In the genomic region with DNA sequence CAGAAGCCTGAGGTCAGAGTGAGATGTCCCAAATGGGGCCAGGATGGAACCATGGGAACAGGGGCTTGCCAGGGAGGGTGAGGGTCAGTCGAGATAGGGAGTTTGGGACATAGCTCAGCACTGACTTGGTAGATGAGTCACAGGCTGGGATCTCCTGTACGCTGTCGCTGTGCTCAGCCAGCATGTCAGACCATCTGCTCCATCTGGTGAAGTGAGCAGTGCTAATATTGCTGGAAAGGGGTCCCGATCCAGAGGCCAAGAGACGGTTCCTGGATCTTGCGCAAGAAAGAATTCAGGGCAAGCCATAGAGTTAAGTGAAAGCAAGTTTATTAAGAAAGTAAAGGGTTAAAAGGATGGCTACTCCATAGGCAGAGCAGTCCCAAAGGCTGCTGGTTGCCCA, we compare ENCODE assay signal across 20 cellular contexts.
DNase-seq lines count a peak whose midpoint lies in the region; ATAC-seq and TF ChIP-seq lines count a peak whose summit lies in the region.
"Had no signal": no experiment of that assay in that cellular context is flagged by ENCODE, and none has a peak within 500 bp of the region (broad histone marks: within the 10 kb centered on the region; RNA-seq: fewer than 3 reads in every experiment).

No MANE protein-coding gene starts in this region.

- H3K27ac ChIP-seq in fibroblast of lung (ENCODE audit: insufficient read depth, low read length) = no peak overlapping the region
- H3K27ac ChIP-seq: BLaER1, vagina had no signal

- TF ChIP-seq CTCF in fibroblast of lung (conservative IDR thresholded peaks at IDR 0.05 in 1 of 2, IDR thresholded peaks at IDR 0.05 in 1 of 2; ENCODE audit: low read depth in 1 of 2, low read length in 2 of 2) = no peak

- no peaks in the 10 kb centered on the region for H4K20me1 ChIP-seq in fibroblast of lung (ENCODE audit: control insufficient read depth, extremely low read depth, insufficient read depth, low read length)
- H4K20me1 ChIP-seq: BLaER1 had no signal

- peak overlapping the region; percentile 17 for H3K4me2 ChIP-seq in fibroblast of lung (ENCODE audit: extremely low read depth, insufficient read depth, low read length)
- H3K4me2 ChIP-seq: BLaER1 had no signal

- DNase-seq in Daoy (ENCODE audit: low read depth) (peak; percentile 52), NCI-H82 treated with DMSO at 0.1 percent for 48 hours (lab: John Stamatoyannopoulos, UW; ENCODE audit: unreplicated experiment) (peak; percentile 19), fibroblast of lung (ENCODE audit: low read depth in 2 of 2) (peak; percentile 74 to 89), occipital lobe (lab: John Stamatoyannopoulos, UW) (peak; percentile 14), HT-29 (ENCODE audit: low spot score) (no peak), KG1 (lab: John Stamatoyannopoulos, UW) (no peak)
- DNase-seq in stimulated activated CD8-positive, alpha-beta memory T cell treated with anti-CD3 and anti-CD28 coated beads, Interleukin-4, amount 100 ng/mL, for 48 hours = no peak
- DNase-seq: activated CD4-positive, CD25-positive, alpha-beta regulatory T cell treated with anti-CD3 and anti-CD28 coated beads, Interleukin-2, amount 50 U/mL, for 72 hours; activated CD8-positive, alpha-beta memory T cell treated with anti-CD3 and anti-CD28 coated beads, Interleukin-2, amount 10 ng/mL, durations not matched to agents 7 days and 5 days; DMS53; effector CD4-positive, alpha-beta T cell; HCEC 1CT; KBM-7; NCI-H69; RPMI8226; T-cell had no signal

- no peak overlapping the region for H2AFZ ChIP-seq in fibroblast of lung (ENCODE audit: low read length)

- H3K79me2 ChIP-seq in fibroblast of lung (ENCODE audit: control insufficient read depth, insufficient read depth, low read length) = no peaks in the 10 kb centered on the region

- H3K9ac ChIP-seq in fibroblast of lung (ENCODE audit: insufficient read depth, low read length) = no peak overlapping the region
- H3K9ac ChIP-seq: BLaER1 had no signal

- H3K4me1 ChIP-seq in fibroblast of lung (ENCODE audit: control insufficient read depth, extremely low read depth, insufficient read depth, low read length) = peaks cover 10% of the 10 kb centered on the region

- H3K4me3 ChIP-seq in fibroblast of lung (replicated peaks in 1 of 4; ENCODE audit: control extremely low read depth in 1 of 4, insufficient read depth in 1 of 4, low read depth in 3 of 4, low read length in 4 of 4) = no peak overlapping the region
- H3K4me3 ChIP-seq: BLaER1, vagina had no signal

- no peaks in the 10 kb centered on the region for H3K36me3 ChIP-seq in fibroblast of lung (ENCODE audit: control insufficient read depth, insufficient read depth, low read length)
- H3K36me3 ChIP-seq: BLaER1, vagina had no signal

- no peak for ATAC-seq in HG03139 (IDR thresholded peaks at IDR 0.05; ENCODE audit: unreplicated experiment)
- ATAC-seq: activated CD8-positive, alpha-beta memory T cell treated with anti-CD3 and anti-CD28 coated beads, Interleukin-2, amount 10 ng/mL, durations not matched to agents 7 days and 5 days; stimulated activated memory B cell treated with anti-CD40 and anti-IgM and Interleukin-4, amounts not matched to agents 10 μg/mL and 1 μg/mL and 100 μg/mL, for 72 hours; T-cell had no signal

- H3K27me3 ChIP-seq in fibroblast of lung (ENCODE audit: control insufficient read depth, insufficient read depth, low read length) = no peaks in the 10 kb centered on the region
- H3K27me3 ChIP-seq: BLaER1, vagina had no signal

- no peaks in the 10 kb centered on the region for H3K9me3 ChIP-seq in fibroblast of lung (ENCODE audit: control insufficient read depth, insufficient read depth, low read depth, low read length)
- H3K9me3 ChIP-seq: BLaER1, vagina had no signal

Comparison
In these comparisons a context has a peak if more than half of its experiments do, and no peak if none do; other contexts are left out.
1. DNase-seq: peak in Daoy (single experiment), NCI-H82 treated with DMSO at 0.1 percent for 48 hours (single experiment), fibroblast of lung (2 of 2) and occipital lobe (single experiment); none in stimulated activated CD8-positive, alpha-beta memory T cell treated with anti-CD3 and anti-CD28 coated beads, Interleukin-4, amount 100 ng/mL, for 48 hours (single experiment), HT-29 (single experiment) and KG1 (single experiment).